10 cellular contexts compared by ENCODE assay signal in the genomic region with DNA sequence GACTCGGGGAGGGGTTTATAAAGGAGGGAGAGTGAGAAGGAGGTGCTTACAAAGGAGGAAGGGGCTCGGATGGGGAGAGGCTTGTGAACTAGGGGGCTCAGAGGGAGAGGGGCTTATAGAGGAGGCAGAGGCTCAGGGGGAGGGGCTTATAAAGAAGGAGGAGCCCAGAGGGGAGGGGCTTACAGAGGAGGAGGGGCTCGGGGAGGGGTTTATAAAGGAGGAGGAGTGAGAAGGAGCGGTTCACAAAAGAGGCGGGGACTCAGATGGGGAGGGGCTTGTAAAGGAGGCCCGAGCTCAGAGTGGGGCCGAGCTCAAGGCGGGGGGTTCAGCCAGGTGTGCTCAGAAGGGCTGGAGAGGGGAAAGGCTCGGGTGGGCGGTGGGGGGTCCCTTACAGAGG. TPM values are rescaled to one million over a fixed set of nuclear protein-coding genes. Genes with fewer than 3 reads are reported as not detected.
DNase-seq lines count a peak whose midpoint lies in the region; TF ChIP-seq lines count a peak whose summit lies in the region.
"Had no signal": no experiment of that assay in that cellular context is flagged by ENCODE, and none has a peak within 500 bp of the region (broad histone marks: within the 10 kb centered on the region; RNA-seq: fewer than 3 reads in every experiment).

No MANE protein-coding gene starts in this region.

- H3K9me3 ChIP-seq in BLaER1 (no peaks in the 10 kb centered on the region; the same call in 1 of the 2 replicates), ES-I3 (ENCODE audit: control insufficient read depth, insufficient read depth, low read length) (no peaks in the 10 kb centered on the region), WERI-Rb-1 (ENCODE audit: severe bottlenecking) (no peaks in the 10 kb centered on the region), iPS-15b (ENCODE audit: control insufficient read depth, insufficient read depth, low read length) (no peaks in the 10 kb centered on the region)

- TF ChIP-seq CTCF in WERI-Rb-1 (IDR thresholded peaks at IDR 0.05; ENCODE audit: low read depth, low read length) (no peak), GM10266 (IDR thresholded peaks at IDR 0.05; ENCODE audit: control insufficient read depth, insufficient read depth, low read depth, missing control alignments) (no peak)

- H3K36me3 ChIP-seq in BLaER1 (peaks cover 36% of the 10 kb centered on the region), ES-I3 (ENCODE audit: insufficient read depth, low read length) (no peaks in the 10 kb centered on the region), WERI-Rb-1 (no peaks in the 10 kb centered on the region), iPS-15b (ENCODE audit: control insufficient read depth, insufficient read depth, low read length) (no peaks in the 10 kb centered on the region)

- H3K4me1 ChIP-seq in BLaER1 (peaks cover 43% of the 10 kb centered on the region), ES-I3 (ENCODE audit: insufficient read depth, low read length) (peaks cover 9% of the 10 kb centered on the region; the same call in 1 of the 2 replicates), iPS-15b (ENCODE audit: control insufficient read depth, insufficient read depth, low read length) (peaks cover 2% of the 10 kb centered on the region)

- peak overlapping the region; percentile 88 for H3K4me2 ChIP-seq in BLaER1
- H3K4me2 ChIP-seq: PC-9 had no signal

- H3K4me3 ChIP-seq in BLaER1 (peak overlapping the region; percentile 62), WERI-Rb-1 (ENCODE audit: low read depth, low read length) (no peak overlapping the region), iPS-15b (ENCODE audit: low read depth, low read length) (peak overlapping the region; percentile 13)
- H3K4me3 ChIP-seq: PC-9 had no signal

- 0 out of 2 replicates have a peak, but pooled peaks cover 4% of the 10 kb centered on the region for H4K20me1 ChIP-seq in BLaER1

- no peaks in the 10 kb centered on the region for H3K27me3 ChIP-seq in BLaER1
- H3K27me3 ChIP-seq in WERI-Rb-1 (ENCODE audit: insufficient read depth, low read depth, severe bottlenecking): peaks cover 32% of the 10 kb centered on the region
- peaks cover 8% of the 10 kb centered on the region for H3K27me3 ChIP-seq in iPS-15b (ENCODE audit: control insufficient read depth, insufficient read depth, low read length)

- H3K9ac ChIP-seq in BLaER1 (peak overlapping the region; percentile 67), ES-I3 (ENCODE audit: low read depth, low read length) (peak overlapping the region; percentile 46; the same call in 1 of the 2 replicates), iPS-15b (ENCODE audit: low read depth, low read length) (no peak overlapping the region)

- DNase-seq in WERI-Rb-1 (peak; percentile 57), cerebellum (ENCODE audit: low spot score) (no peak), NCI-H2081 (lab: John Stamatoyannopoulos, UW) (no peak), kidney glomerular epithelial cell (lab: John Stamatoyannopoulos, UW) (no peak), GM10266 (ENCODE audit: extremely low spot score) (no peak)
- DNase-seq: PC-9 had no signal

- H3K27ac ChIP-seq in BLaER1 (peak overlapping the region; percentile 90; the same call in 1 of the 2 replicates), WERI-Rb-1 (no peak overlapping the region)
- H3K27ac ChIP-seq: PC-9 had no signal

RNA-seq across cellular contexts. Expression of gene SMIM24, which starts 0.5 kb away (rescaled TPM):
- total RNA-seq in cerebellum: 0.27 TPM
- total RNA-seq: PC-9, skeletal muscle tissue had no signal

RNA-seq across cellular contexts. Expression of gene SMIM44, which starts 3.4 kb away (rescaled TPM):
- not detected for total RNA-seq in cerebellum
- total RNA-seq: PC-9, skeletal muscle tissue had no signal

RNA-seq across cellular contexts. Expression of gene DOHH, which starts 20.7 kb away (rescaled TPM):
- total RNA-seq in cerebellum: 4.8 TPM

RNA-seq across cellular contexts. Expression of gene FZR1, which starts 26.3 kb away (rescaled TPM):
- total RNA-seq in cerebellum: 43.2 TPM

RNA-seq across cellular contexts. Expression of gene TEKTIP1, which starts 59.2 kb away (rescaled TPM):
- total RNA-seq in cerebellum: 0.54 TPM
- total RNA-seq: skeletal muscle tissue had no signal
